In genomic region chr3:111253733-111254132, GRCh38 we compare ENCODE assay signal across 31 cellular contexts.
"Had no signal": no experiment of that assay in that cellular context is flagged by ENCODE, and none has a peak within 500 bp of the region (broad histone marks: within the 10 kb centered on the region; RNA-seq: fewer than 3 reads in every experiment).

No MANE protein-coding gene starts in this region.

- ATAC-seq: activated naive CD4-positive, alpha-beta T cell treated with anti-CD3 and anti-CD28 coated beads, Interleukin-2, amount 50 U/mL, for 72 hours; Panc1 had no signal

- H3K9me3 Mint-ChIP-seq: activated CD4-positive, alpha-beta T cell treated with anti-CD3 and anti-CD28 coated beads, Interleukin-2, amount 10 ng/mL, durations not matched to agents 7 days and 5 days; activated naive CD4-positive, alpha-beta T cell treated with anti-CD3 and anti-CD28 coated beads for 36 hours; activated T-cell treated with anti-CD3 and anti-CD28 coated beads, Interleukin-2, amount 50 U/mL, for 24 hours; activated T-helper 2 cell treated with anti-CD3 and anti-CD28 coated beads, Interferon-gamma antibody, Interleukin-2, Interleukin-4, amounts not matched to agents 10 μg/mL and 5 μg/mL and 100 μg/mL, durations not matched to agents 14 hours and 24 hours and 36 hours had no signal

- H3K4me3 Mint-ChIP-seq: activated CD4-positive, alpha-beta T cell treated with anti-CD3 and anti-CD28 coated beads, Interleukin-2, amount 10 ng/mL, durations not matched to agents 7 days and 5 days; activated naive CD4-positive, alpha-beta T cell treated with anti-CD3 and anti-CD28 coated beads for 36 hours; activated T-cell treated with anti-CD3 and anti-CD28 coated beads, Interleukin-2, amount 50 U/mL, for 24 hours had no signal

- DNase-seq: activated CD4-positive, alpha-beta T cell treated with anti-CD3 and anti-CD28 coated beads for 1 hour; activated CD4-positive, alpha-beta T cell treated with anti-CD3 and anti-CD28 coated beads, Interleukin-2, amount 10 ng/mL, durations not matched to agents 7 days and 5 days; activated CD4-positive, alpha-beta T cell treated with anti-CD3 and anti-CD28 coated beads, Interleukin-2, amount 50 U/mL, for 48 hours; activated CD4-positive, CD25-positive, alpha-beta regulatory T cell; activated CD8-positive, alpha-beta memory T cell treated with anti-CD3 and anti-CD28 coated beads for 24 hours; activated gamma-delta T cell; activated naive CD4-positive, alpha-beta T cell treated with anti-CD3 and anti-CD28 coated beads for 36 hours; activated T-cell treated with anti-CD3 and anti-CD28 coated beads, Interleukin-2, amount 50 U/mL, for 24 hours; amniotic stem cell; aorta; brain microvascular endothelial cell; central memory CD4-positive, alpha-beta T cell; Kasumi-1; KBM-7; MG63; NCI-H1048; NCI-H1105 treated with DMSO at 0.1 percent for 48 hours; NCI-H1436; NCI-H1694; NCI-H1930; NCI-H510A; NCI-H526; NCI-H748 treated with DMSO at 0.1 percent for 48 hours; SHP77; SJCRH30; T1000; WERI-Rb-1 had no signal

- H3K4me3 ChIP-seq: MG63, SJCRH30, SK-N-MC had no signal

- H3K27ac Mint-ChIP-seq: activated CD4-positive, alpha-beta T cell treated with anti-CD3 and anti-CD28 coated beads, Interleukin-2, amount 10 ng/mL, durations not matched to agents 7 days and 5 days; activated naive CD4-positive, alpha-beta T cell treated with anti-CD3 and anti-CD28 coated beads for 36 hours; activated naive CD4-positive, alpha-beta T cell treated with anti-CD3 and anti-CD28 coated beads, Interleukin-2, amount 50 U/mL, for 72 hours; activated T-cell treated with anti-CD3 and anti-CD28 coated beads, Interleukin-2, amount 50 U/mL, for 24 hours; activated T-helper 2 cell treated with anti-CD3 and anti-CD28 coated beads, Interferon-gamma antibody, Interleukin-2, Interleukin-4, amounts not matched to agents 10 μg/mL and 5 μg/mL and 100 μg/mL, durations not matched to agents 14 hours and 24 hours and 36 hours had no signal
